In genomic region chr17:75365009-75365930, GRCh38 we compare ENCODE assay signal across 12 cellular contexts. TPM values are rescaled to one million over a fixed set of nuclear protein-coding genes. Genes with fewer than 3 reads are reported as not detected.
DNase-seq lines count a peak whose midpoint lies in the region; ATAC-seq, FAIRE-seq and TF ChIP-seq lines count a peak whose summit lies in the region.
"Had no signal": no experiment of that assay in that cellular context is flagged by ENCODE, and none has a peak within 500 bp of the region (broad histone marks: within the 10 kb centered on the region; RNA-seq: fewer than 3 reads in every experiment).

No MANE protein-coding gene starts in this region.

- no peaks in the 10 kb centered on the region for H3K27me3 ChIP-seq in CD4-positive, alpha-beta T cell (ENCODE audit: control insufficient read depth, insufficient read depth, low read length)
- no peaks in the 10 kb centered on the region for H3K27me3 ChIP-seq in naive thymus-derived CD4-positive, alpha-beta T cell (ENCODE audit: control insufficient read depth in 2 of 2, insufficient read depth in 2 of 2, low read length in 2 of 2)
- no peaks in the 10 kb centered on the region for H3K27me3 ChIP-seq in body of pancreas
- H3K27me3 ChIP-seq: ascending aorta, transverse colon had no signal

- peak overlapping the region; percentile 51 for H3K27ac Mint-ChIP-seq in CD4-positive, alpha-beta T cell
- H3K27ac Mint-ChIP-seq in naive thymus-derived CD4-positive, alpha-beta T cell, result peak overlapping the region in 8 of 9 donors; percentile 0 to 78 (median 59)

- H3K4me3 Mint-ChIP-seq in CD4-positive, alpha-beta T cell, result peak overlapping the region; percentile 5
- H3K4me3 Mint-ChIP-seq in naive thymus-derived CD4-positive, alpha-beta T cell, result peak overlapping the region in 9 of 10 donors; percentile 6 to 60 (median 46)

- H3K4me3 ChIP-seq in naive thymus-derived CD4-positive, alpha-beta T cell (ENCODE audit: low read length), result no peak overlapping the region
- H3K4me3 ChIP-seq in body of pancreas, result no peak overlapping the region
- H3K4me3 ChIP-seq: ascending aorta, transverse colon had no signal

- no peaks in the 10 kb centered on the region for H3K9me3 Mint-ChIP-seq in CD4-positive, alpha-beta T cell
- no peaks in the 10 kb centered on the region for H3K9me3 Mint-ChIP-seq in naive thymus-derived CD4-positive, alpha-beta T cell

- peaks cover 14% of the 10 kb centered on the region for H3K36me3 Mint-ChIP-seq in CD4-positive, alpha-beta T cell (ENCODE audit: low read depth)
- peaks cover 0 to 8% (median under 1%) of the 10 kb centered on the region in 5 donors for H3K36me3 Mint-ChIP-seq in naive thymus-derived CD4-positive, alpha-beta T cell

- no peak for DNase-seq in CD4-positive, alpha-beta T cell
- DNase-seq in GM12891 (ENCODE audit: insufficient read length, low spot score), result no peak
- no peak for DNase-seq in naive thymus-derived CD4-positive, alpha-beta T cell
- DNase-seq in SKM-1 (lab: John Stamatoyannopoulos, UW; ENCODE audit: unreplicated experiment), result no peak
- no peak for DNase-seq in NCI-H2107 treated with DMSO at 0.1 percent for 48 hours (lab: John Stamatoyannopoulos, UW; ENCODE audit: unreplicated experiment)
- DNase-seq in body of pancreas, result no peak
- DNase-seq in mucosa of gallbladder (ENCODE audit: low spot score), result no peak
- DNase-seq: activated CD4-positive, alpha-beta T cell treated with anti-CD3 and anti-CD28 coated beads for 4 hours; transverse colon had no signal

- FAIRE-seq in GM12891 (lab: Jason Lieb, UNC), result peak; percentile 28

- no peaks in the 10 kb centered on the region for H3K9me3 ChIP-seq in CD4-positive, alpha-beta T cell (ENCODE audit: control insufficient read depth, low read length)
- H3K9me3 ChIP-seq in naive thymus-derived CD4-positive, alpha-beta T cell (ENCODE audit: control insufficient read depth in 2 of 3, low read length in 3 of 3), result no peaks in the 10 kb centered on the region
- H3K9me3 ChIP-seq in body of pancreas, result no peaks in the 10 kb centered on the region
- H3K9me3 ChIP-seq: ascending aorta, transverse colon had no signal

- no peaks in the 10 kb centered on the region for H3K27me3 Mint-ChIP-seq in CD4-positive, alpha-beta T cell
- H3K27me3 Mint-ChIP-seq in naive thymus-derived CD4-positive, alpha-beta T cell, result no peaks in the 10 kb centered on the region

- TF ChIP-seq POLR2A in GM12891 (IDR thresholded peaks at IDR 0.05; ENCODE audit: low read depth, low read length), result no peak
- no peak for TF ChIP-seq POLR2A in body of pancreas (IDR thresholded peaks at IDR 0.05)

- no peaks in the 10 kb centered on the region for H3K36me3 ChIP-seq in naive thymus-derived CD4-positive, alpha-beta T cell (ENCODE audit: control insufficient read depth in 2 of 3, insufficient read depth in 3 of 3, low read length in 3 of 3)
- H3K36me3 ChIP-seq in body of pancreas (replicated peaks in 1 of 2; ENCODE audit: insufficient read depth in 1 of 2, low read depth in 2 of 2), result no peaks in the 10 kb centered on the region
- H3K36me3 ChIP-seq: ascending aorta, transverse colon had no signal

- no peak overlapping the region for H3K27ac ChIP-seq in CD4-positive, alpha-beta T cell (ENCODE audit: low read depth, low read length)
- H3K27ac ChIP-seq in VCaP, result peak overlapping the region; percentile 53; the same call in 1 of the 2 replicates
- no peak overlapping the region for H3K27ac ChIP-seq in naive thymus-derived CD4-positive, alpha-beta T cell (ENCODE audit: low read depth, low read length)
- no peak overlapping the region for H3K27ac ChIP-seq in body of pancreas
- H3K27ac ChIP-seq: ascending aorta, KMS-11, transverse colon had no signal

- POLR2A ChIA-PET in CD4-positive, alpha-beta T cell (lab: Charles Lee), result interaction anchor here (0.7 to 1.0 kb wide), 3 partner anchors 13 to 28 kb away, joined by 3 read pairs; no protein-coding TSS in a partner anchor
- POLR2A ChIA-PET in naive thymus-derived CD4-positive, alpha-beta T cell (lab: Charles Lee), result interaction anchor here (1.0 kb wide), 1 partner anchor 27 kb away, joined by 3 read pairs; no protein-coding TSS in a partner anchor

- peaks cover 60 to 81% of the 10 kb centered on the region in 2 donors for H3K4me1 ChIP-seq in naive thymus-derived CD4-positive, alpha-beta T cell (ENCODE audit: control insufficient read depth in 2 of 2, insufficient read depth in 2 of 2, low read length in 2 of 2)
- H3K4me1 ChIP-seq in body of pancreas, result peaks cover 62% of the 10 kb centered on the region

- TF ChIP-seq CTCF in CD4-positive, alpha-beta T cell (IDR thresholded peaks at IDR 0.05), result no peak
- TF ChIP-seq CTCF in VCaP (conservative IDR thresholded peaks at IDR 0.05) (no peak), body of pancreas (IDR thresholded peaks at IDR 0.05) (no peak)

- 74 to 83% methylated on average over 8 of the region's 8 CpGs for WGBS in body of pancreas, 2 donors

- no peak for ATAC-seq in CD4-positive, alpha-beta T cell (ENCODE audit: poor library complexity)
- ATAC-seq in naive thymus-derived CD4-positive, alpha-beta T cell, result no peak
- ATAC-seq in body of pancreas, result no peak

- CTCF ChIA-PET in CD4-positive, alpha-beta T cell (lab: Charles Lee), result interaction anchor here (0.6 kb wide), 1 partner anchor 10 kb away, joined by 3 read pairs; no protein-coding TSS in a partner anchor
- CTCF ChIA-PET in naive thymus-derived CD4-positive, alpha-beta T cell (lab: Charles Lee), result no interaction called here

- peaks cover 92% of the 10 kb centered on the region for H3K4me1 Mint-ChIP-seq in CD4-positive, alpha-beta T cell (ENCODE audit: low read depth)
- H3K4me1 Mint-ChIP-seq in naive thymus-derived CD4-positive, alpha-beta T cell, result peaks cover 87 to 100% (median 93%) of the 10 kb centered on the region in 7 donors

- intact Hi-C loops in CD4-positive, alpha-beta T cell (cut with DNase I, micrococcal nuclease), result loop anchor here (2.0 to 5.0 kb wide), 2 partner anchors 14 to 33 kb away; no protein-coding TSS in a partner anchor
- intact Hi-C loops in naive thymus-derived CD4-positive, alpha-beta T cell (cut with micrococcal nuclease), result no loop called here
- intact Hi-C loops in body of pancreas (cut with DNase I), result no loop called here

TF ChIP-seq in GM12891, 5 proteins besides CTCF, POLR2A, EP300 and RAD21:
- TF ChIP-seq POLR2AphosphoS5 (IDR thresholded peaks at IDR 0.05; ENCODE audit: low read depth, low read length) (no peak), POU2F2 (IDR thresholded peaks at IDR 0.05; ENCODE audit: low read depth, low read length) (no peak), TAF1 (IDR thresholded peaks at IDR 0.05; ENCODE audit: low read depth, low read length) (no peak), SPI1 (IDR thresholded peaks at IDR 0.05; ENCODE audit: low read depth, low read length) (no peak), PAX5 (IDR thresholded peaks at IDR 0.05; ENCODE audit: insufficient read depth, low read length, severe bottlenecking) (no peak)

RNA-seq across cellular contexts. Expression of gene GRB2, which starts 40.2 kb away (rescaled TPM):
- 10 to 100 TPM; 88.8 to 92.6 TPM for total RNA-seq in CD4-positive, alpha-beta T cell
- 114 TPM for polyA plus RNA-seq in GM12891 (2012; ENCODE audit: low read depth, missing spikeins)
- total RNA-seq in naive thymus-derived CD4-positive, alpha-beta T cell, result 100 to 1,000 TPM; 112 to 167 (median 139) TPM
- 100 to 1,000 TPM; 151 to 165 TPM for polyA plus RNA-seq in naive thymus-derived CD4-positive, alpha-beta T cell
- total RNA-seq in body of pancreas (100 to 1,000 TPM in 1 of 2 donors, 10 to 100 TPM in 1; 51.9 to 118 TPM), mucosa of gallbladder (94.3 TPM)

Comparison
In these comparisons a context has a peak if more than half of its experiments do, and no peak if none do; other contexts are left out.
1. intact Hi-C loops: an anchor here in CD4-positive, alpha-beta T cell (2.0 to 5.0 kb wide); none called in naive thymus-derived CD4-positive, alpha-beta T cell and body of pancreas.